ENCODE assay signal across 8 cellular contexts in the genomic region with DNA sequence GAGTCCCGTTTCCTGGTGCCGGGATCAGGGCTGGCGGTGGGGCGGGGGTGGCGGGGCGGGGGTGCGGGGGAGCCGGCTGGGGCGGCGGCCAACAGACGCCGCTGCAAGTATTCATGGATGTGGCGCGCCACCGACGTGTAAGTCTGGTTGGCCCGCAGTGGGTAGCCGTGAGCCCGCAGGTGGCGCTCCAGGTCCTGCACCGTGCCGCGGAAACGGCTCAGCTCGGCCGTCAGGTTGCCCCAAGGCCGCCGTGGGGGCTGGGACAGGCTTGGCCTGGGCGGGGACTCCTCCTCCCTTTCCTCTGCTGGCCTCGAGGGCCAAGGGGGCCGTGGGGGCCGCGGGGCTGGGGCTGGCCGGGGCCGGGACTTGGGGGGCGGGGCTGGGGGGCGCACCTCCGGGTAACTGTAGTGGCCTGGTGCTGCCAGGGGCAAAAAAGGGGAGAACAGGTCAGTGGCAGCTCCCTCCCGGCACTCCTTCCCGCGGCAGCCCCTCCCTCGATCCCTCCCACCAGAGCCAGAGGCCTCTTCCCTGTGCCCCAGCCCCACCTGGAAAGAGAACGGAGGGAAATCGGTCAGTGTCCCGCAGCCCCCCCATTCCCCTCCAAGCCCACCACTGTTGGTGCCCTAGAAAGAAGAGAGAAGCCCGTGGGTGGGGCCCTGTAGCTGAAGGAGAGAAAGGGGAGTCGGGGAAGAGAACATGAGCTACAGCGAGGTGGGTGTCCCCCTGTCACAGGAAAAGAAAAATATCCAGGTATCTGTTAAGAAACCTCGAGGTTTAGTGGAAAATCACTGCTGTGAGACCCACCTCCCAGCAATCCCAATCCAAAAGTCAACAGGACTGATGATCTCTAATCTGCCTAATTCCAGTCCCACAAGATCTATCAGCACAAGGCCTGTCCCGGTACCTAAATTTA. TPM values are rescaled to one million over a fixed set of nuclear protein-coding genes. Genes with fewer than 3 reads are reported as not detected.
DNase-seq lines count a peak whose midpoint lies in the region; ATAC-seq and TF ChIP-seq lines count a peak whose summit lies in the region.

No MANE protein-coding gene starts in this region.

- H3K36me3 Mint-ChIP-seq in chondrocyte (ENCODE audit: low read depth), result peaks cover 2% of the 10 kb centered on the region

- H3K4me3 Mint-ChIP-seq in chondrocyte (ENCODE audit: unreplicated experiment), result no peak overlapping the region

- no peaks in the 10 kb centered on the region for H3K9me3 Mint-ChIP-seq in chondrocyte (ENCODE audit: low read depth)

- peak; percentile 58 to 77 for TF ChIP-seq RAD21 in liver (IDR thresholded peaks at IDR 0.05)

- TF ChIP-seq CTCF in chondrocyte (IDR thresholded peaks at IDR 0.05) (peak; percentile 81), liver (IDR thresholded peaks at IDR 0.05; ENCODE audit: low read depth, low read length, missing input control) (peak; percentile 52)

- H3K36me3 ChIP-seq in liver (ENCODE audit: control insufficient read depth in 4 of 4, insufficient read depth in 3 of 4, low read depth in 1 of 4, low read length in 3 of 4), result no peaks in the 10 kb centered on the region

- H3K4me3 ChIP-seq in liver (ENCODE audit: low read depth in 1 of 3, low read length in 3 of 3), result no peak overlapping the region

- H3K4me1 Mint-ChIP-seq in chondrocyte (ENCODE audit: low read depth), result peaks cover 28% of the 10 kb centered on the region

- H3K27me3 Mint-ChIP-seq in chondrocyte (ENCODE audit: low read depth), result peaks cover 36% of the 10 kb centered on the region

- no peak overlapping the region for H3K9ac ChIP-seq in liver (ENCODE audit: low read depth in 1 of 2, low read length in 2 of 2)

- WGBS in liver, result 20% methylated on average over 50 of the region's 50 CpGs

- H3K27ac Mint-ChIP-seq in chondrocyte (ENCODE audit: unreplicated experiment), result no peak overlapping the region

- H3K27me3 ChIP-seq in liver (ENCODE audit: control insufficient read depth in 4 of 4, insufficient read depth in 4 of 4, low read length in 3 of 4), result peaks cover 0 to 3% (median 0%) of the 10 kb centered on the region in 4 donors

- H3K9me3 ChIP-seq in liver (ENCODE audit: control insufficient read depth in 4 of 4, low read length in 3 of 4), result no peaks in the 10 kb centered on the region

- DNase-seq in D341Med (ENCODE audit: low spot score) (peak; percentile 89), NAMALWA (ENCODE audit: low spot score) (peak; percentile 76), chondrocyte (ENCODE audit: low spot score) (no peak), NCI-H2107 (lab: John Stamatoyannopoulos, UW) (no peak)
- DNase-seq in activated CD4-positive, alpha-beta T cell treated with anti-CD3 and anti-CD28 coated beads for 4 hours, result peak; percentile 65 to 70
- peak; percentile 42 to 57 for DNase-seq in stimulated activated CD8-positive, alpha-beta memory T cell treated with anti-CD3 and anti-CD28 coated beads, Interleukin-2, amount 100 ng/mL, for 1 hour (ENCODE audit: low read depth in 2 of 2)

- peaks cover 0 to 7% (median 2%) of the 10 kb centered on the region in 4 donors for H3K4me1 ChIP-seq in liver (ENCODE audit: control insufficient read depth in 4 of 4, insufficient read depth in 4 of 4, low read length in 3 of 4)

- no peak for ATAC-seq in HG03457 (IDR thresholded peaks at IDR 0.05; ENCODE audit: unreplicated experiment)

- peak overlapping the region in 1 of 2 donors; percentile 12 for H3K27ac ChIP-seq in liver (ENCODE audit: low read depth in 1 of 2, low read length in 2 of 2)

TF ChIP-seq in liver, 16 proteins besides CTCF, POLR2A, EP300 and RAD21:
- TF ChIP-seq EGR1 (IDR thresholded peaks at IDR 0.05; ENCODE audit: low read depth in 2 of 2) (no peak), ATF3 (IDR thresholded peaks at IDR 0.05) (no peak)
- TF ChIP-seq, protein P1, sequence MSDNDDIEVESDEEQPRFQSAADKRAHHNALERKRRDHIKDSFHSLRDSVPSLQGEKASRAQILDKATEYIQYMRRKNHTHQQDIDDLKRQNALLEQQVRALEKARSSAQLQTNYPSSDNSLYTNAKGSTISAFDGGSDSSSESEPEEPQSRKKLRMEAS (IDR thresholded peaks at IDR 0.05), result no peak
- TF ChIP-seq, protein P2, sequence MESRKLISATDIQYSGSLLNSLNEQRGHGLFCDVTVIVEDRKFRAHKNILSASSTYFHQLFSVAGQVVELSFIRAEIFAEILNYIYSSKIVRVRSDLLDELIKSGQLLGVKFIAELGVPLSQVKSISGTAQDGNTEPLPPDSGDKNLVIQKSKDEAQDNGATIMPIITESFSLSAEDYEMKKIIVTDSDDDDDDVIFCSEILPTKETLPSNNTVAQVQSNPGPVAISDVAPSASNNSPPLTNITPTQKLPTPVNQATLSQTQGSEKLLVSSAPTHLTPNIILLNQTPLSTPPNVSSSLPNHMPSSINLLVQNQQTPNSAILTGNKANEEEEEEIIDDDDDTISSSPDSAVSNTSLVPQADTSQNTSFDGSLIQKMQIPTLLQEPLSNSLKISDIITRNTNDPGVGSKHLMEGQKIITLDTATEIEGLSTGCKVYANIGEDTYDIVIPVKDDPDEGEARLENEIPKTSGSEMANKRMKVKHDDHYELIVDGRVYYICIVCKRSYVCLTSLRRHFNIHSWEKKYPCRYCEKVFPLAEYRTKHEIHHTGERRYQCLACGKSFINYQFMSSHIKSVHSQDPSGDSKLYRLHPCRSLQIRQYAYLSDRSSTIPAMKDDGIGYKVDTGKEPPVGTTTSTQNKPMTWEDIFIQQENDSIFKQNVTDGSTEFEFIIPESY (IDR thresholded peaks at IDR 0.05), result no peak

RNA-seq across cellular contexts. Expression of gene TNXB, which starts 21.3 kb away (rescaled TPM):
- total RNA-seq in chondrocyte (1.9 to 2.9 TPM (median 2.3 TPM) in 3 replicates), liver (10 to 100 TPM in 1 of 2 donors, 1 to 10 TPM in 1; 6.8 to 17.1 TPM)
- polyA plus RNA-seq in liver, result 1 to 10 TPM; 3.0 to 4.4 TPM

RNA-seq across cellular contexts. Expression of gene ATF6B, which starts 40.2 kb away (rescaled TPM):
- 68.0 to 86.5 TPM (median 68.7 TPM) in 3 replicates for total RNA-seq in chondrocyte
- total RNA-seq in liver, result 10 to 100 TPM; 13.6 to 13.9 TPM
- 10 to 100 TPM; 17.1 to 24.8 TPM for polyA plus RNA-seq in liver

RNA-seq across cellular contexts. Expression of gene FKBPL, which starts 42.3 kb away (rescaled TPM):
- total RNA-seq in chondrocyte (4.3 to 6.3 TPM (median 4.9 TPM) in 3 replicates), liver (1 to 10 TPM; 2.3 to 5.7 TPM)
- polyA plus RNA-seq in liver, result 1 to 10 TPM; 2.8 to 3.3 TPM

RNA-seq across cellular contexts. Expression of gene CYP21A2, which starts 49.6 kb away (rescaled TPM):
- total RNA-seq in chondrocyte (0.30 to 0.68 TPM (median 0.41 TPM) in 3 replicates), liver (10 to 100 TPM in 1 of 2 donors, 1 to 10 TPM in 1; 1.7 to 29.6 TPM)
- polyA plus RNA-seq in liver, result 10 to 100 TPM in 1 of 2 donors, 1 to 10 TPM in 1; 6.9 to 29.7 TPM

Comparison
In these comparisons a context has a peak if more than half of its experiments do, and no peak if none do; other contexts are left out.
1. DNase-seq: peak in D341Med (single experiment), NAMALWA (single experiment), activated CD4-positive, alpha-beta T cell treated with anti-CD3 and anti-CD28 coated beads for 4 hours (2 of 2) and stimulated activated CD8-positive, alpha-beta memory T cell treated with anti-CD3 and anti-CD28 coated beads, Interleukin-2, amount 100 ng/mL, for 1 hour (2 of 2); none in chondrocyte (single experiment) and NCI-H2107 (single experiment).